ENCODE assay signal across 3 cellular contexts in genomic region chr5:30853158-30853557, GRCh38.
A peak's percentile ranks its signal among the peaks of the same experiment; 100 is the strongest.
TF ChIP-seq lines count a peak whose summit lies in the region.

No MANE protein-coding gene starts in this region.

TF ChIP-seq in A549, 52 proteins besides CTCF, POLR2A, EP300 and RAD21:
- TF ChIP-seq MAFK (IDR thresholded peaks at IDR 0.05; ENCODE audit: partially characterized antibody) (peak; percentile 34), SMC3 (IDR thresholded peaks at IDR 0.05) (no peak), NPAS2 (CRISPR knock-in tag; IDR thresholded peaks at IDR 0.05; ENCODE audit: borderline replicate concordance) (no peak)
TF ChIP-seq in A549: peak in this region for 1.

TF ChIP-seq in IMR-90, 13 proteins besides CTCF, POLR2A, EP300 and RAD21:
- TF ChIP-seq, protein P1, sequence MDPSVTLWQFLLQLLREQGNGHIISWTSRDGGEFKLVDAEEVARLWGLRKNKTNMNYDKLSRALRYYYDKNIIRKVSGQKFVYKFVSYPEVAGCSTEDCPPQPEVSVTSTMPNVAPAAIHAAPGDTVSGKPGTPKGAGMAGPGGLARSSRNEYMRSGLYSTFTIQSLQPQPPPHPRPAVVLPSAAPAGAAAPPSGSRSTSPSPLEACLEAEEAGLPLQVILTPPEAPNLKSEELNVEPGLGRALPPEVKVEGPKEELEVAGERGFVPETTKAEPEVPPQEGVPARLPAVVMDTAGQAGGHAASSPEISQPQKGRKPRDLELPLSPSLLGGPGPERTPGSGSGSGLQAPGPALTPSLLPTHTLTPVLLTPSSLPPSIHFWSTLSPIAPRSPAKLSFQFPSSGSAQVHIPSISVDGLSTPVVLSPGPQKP (IDR thresholded peaks at IDR 0.05; ENCODE audit: borderline replicate concordance, low read depth, low read length) = no peak
- TF ChIP-seq BHLHE40 (IDR thresholded peaks at IDR 0.05; ENCODE audit: low read depth, low read length) = no peak
- peak; percentile 73 for TF ChIP-seq MAFK (IDR thresholded peaks at IDR 0.05; ENCODE audit: low read depth, low read length)

TF ChIP-seq in K562, 482 proteins besides CTCF, POLR2A, EP300 and RAD21:
- TF ChIP-seq ZBTB43 (CRISPR knock-in tag; IDR thresholded peaks at IDR 0.05) = no peak
- TF ChIP-seq ZNF316 (IDR thresholded peaks at IDR 0.05) = 0 out of 2 replicates have a peak, but pooled peaks have one; percentile 4
